Comparison of ENCODE assay signal across 1 cellular context in genomic region chr6:32176476-32177181, GRCh38.
TF ChIP-seq lines count a peak whose summit lies in the region.

No MANE protein-coding gene starts in this region.

TF ChIP-seq in endothelial cell of umbilical vein, 7 proteins besides CTCF, POLR2A, EP300 and RAD21:
- no peak for TF ChIP-seq GATA2 (IDR thresholded peaks at IDR 0.05; ENCODE audit: insufficient read depth, insufficient read length, low read depth, low read length)
- no peak for TF ChIP-seq FOS (IDR thresholded peaks at IDR 0.05; ENCODE audit: borderline replicate concordance, insufficient read depth, low read length)
- no peak for TF ChIP-seq MYC (IDR thresholded peaks at IDR 0.05; ENCODE audit: low read depth, low read length)
- no peak for TF ChIP-seq EZH2 (IDR thresholded peaks at IDR 0.05; ENCODE audit: borderline replicate concordance, low read depth, low read length, severe bottlenecking)
- TF ChIP-seq JUN (IDR thresholded peaks at IDR 0.05; ENCODE audit: borderline replicate concordance, insufficient read depth, insufficient read length, low read depth): no peak
- TF ChIP-seq POLR2AphosphoS5 (IDR thresholded peaks at IDR 0.05; ENCODE audit: insufficient read depth, low read depth, low read length): no peak
- TF ChIP-seq, protein P1, sequence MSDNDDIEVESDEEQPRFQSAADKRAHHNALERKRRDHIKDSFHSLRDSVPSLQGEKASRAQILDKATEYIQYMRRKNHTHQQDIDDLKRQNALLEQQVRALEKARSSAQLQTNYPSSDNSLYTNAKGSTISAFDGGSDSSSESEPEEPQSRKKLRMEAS (IDR thresholded peaks at IDR 0.05; ENCODE audit: insufficient read depth, insufficient read length): no peak
